8 cellular contexts compared by ENCODE assay signal in genomic region chr7:22452142-22452763, GRCh38. TPM values are rescaled to one million over a fixed set of nuclear protein-coding genes. Genes with fewer than 3 reads are reported as not detected.
A peak's percentile ranks its signal among the peaks of the same experiment; 100 is the strongest.
DNase-seq lines count a peak whose midpoint lies in the region; ATAC-seq, FAIRE-seq and TF ChIP-seq lines count a peak whose summit lies in the region.

No MANE protein-coding gene starts in this region.

- no peak for TF ChIP-seq POLR2A in sigmoid colon (IDR thresholded peaks at IDR 0.05)

- ATAC-seq in right cardiac atrium: peak; percentile 77 to 84

- H3K4me3 ChIP-seq in adipocyte (ENCODE audit: low read length): peak overlapping the region; percentile 70
- peak overlapping the region; percentile 29 for H3K4me3 ChIP-seq in right cardiac atrium (ENCODE audit: low read length)
- H3K4me3 ChIP-seq in sigmoid colon: no peak overlapping the region

- peak overlapping the region in 1 of 2 donors; percentile 56 for H3K4me3 Mint-ChIP-seq in CD14-positive monocyte

- H3K4me1 Mint-ChIP-seq in CD14-positive monocyte: peaks cover 6% of the 10 kb centered on the region

- no peak for DNase-seq in CD14-positive monocyte (ENCODE audit: low spot score)
- peak; percentile 18 for DNase-seq in HTR-8/SVneo (ENCODE audit: insufficient read length, low spot score)
- peak; percentile 48 for DNase-seq in adipocyte (ENCODE audit: low read depth)
- DNase-seq in right cardiac atrium: peak; percentile 55 to 83 (median 81)
- peak; percentile 67 for DNase-seq in putamen (ENCODE audit: low spot score)
- no peak for DNase-seq in effector CD8-positive, alpha-beta T cell (lab: John Stamatoyannopoulos, UW)
- DNase-seq in sigmoid colon: no peak
- no peak for DNase-seq in NOMO-1 treated with dmso at 0.1 percent for 144 hours (lab: John Stamatoyannopoulos, UW; ENCODE audit: unreplicated experiment)

- H3K9me3 ChIP-seq in adipocyte (ENCODE audit: control insufficient read depth, low read length): no peaks in the 10 kb centered on the region
- H3K9me3 ChIP-seq in right cardiac atrium (ENCODE audit: control insufficient read depth, low read length): no peaks in the 10 kb centered on the region
- no peaks in the 10 kb centered on the region for H3K9me3 ChIP-seq in sigmoid colon

- no peaks in the 10 kb centered on the region for H3K36me3 ChIP-seq in adipocyte (ENCODE audit: control insufficient read depth, insufficient read depth, low read length, severe bottlenecking)
- H3K36me3 ChIP-seq in sigmoid colon: no peaks in the 10 kb centered on the region

- H3K9ac ChIP-seq in adipocyte (ENCODE audit: low read length): peak overlapping the region; percentile 27

- H3K4me1 ChIP-seq in adipocyte (ENCODE audit: control insufficient read depth, insufficient read depth, low read length) (peaks cover 6% of the 10 kb centered on the region), right cardiac atrium (ENCODE audit: control insufficient read depth, insufficient read depth, low read length) (peaks cover 2% of the 10 kb centered on the region), sigmoid colon (no peaks in the 10 kb centered on the region)

- H3K27ac Mint-ChIP-seq in CD14-positive monocyte: no peak overlapping the region

- H3K27ac ChIP-seq in right cardiac atrium (ENCODE audit: low read length) (no peak overlapping the region), sigmoid colon (no peak overlapping the region)

- 23% methylated on average over 16 of the region's 16 CpGs for WGBS in right cardiac atrium
- 22 to 23% methylated on average over 16 of the region's 16 CpGs for WGBS in sigmoid colon, 2 donors

- H3K9me3 Mint-ChIP-seq in CD14-positive monocyte: peaks cover 0 to 5% (median 0%) of the 10 kb centered on the region in 7 donors

- FAIRE-seq in HTR-8/SVneo (lab: Jason Lieb, UNC): no peak

- intact Hi-C loops in CD14-positive monocyte (cut with micrococcal nuclease) (no loop called here), right cardiac atrium (cut with DNase I) (no loop called here), sigmoid colon (cut with DNase I) (no loop called here)

- H3K27me3 Mint-ChIP-seq in CD14-positive monocyte (ENCODE audit: low read depth in 3 of 3): peaks cover 21 to 39% (median 26%) of the 10 kb centered on the region in 3 donors

- H3K27me3 ChIP-seq in adipocyte (replicated peaks; ENCODE audit: control insufficient read depth, insufficient read depth, low read length) (no peaks in the 10 kb centered on the region), right cardiac atrium (ENCODE audit: control insufficient read depth, insufficient read depth) (no peaks in the 10 kb centered on the region), sigmoid colon (peaks cover 0 to 4% (median 0%) of the 10 kb centered on the region in 3 donors)

- no peaks in the 10 kb centered on the region for H3K36me3 Mint-ChIP-seq in CD14-positive monocyte

- no peak for TF ChIP-seq EP300 in sigmoid colon (IDR thresholded peaks at IDR 0.05)

- TF ChIP-seq CTCF in CD14-positive monocyte (IDR thresholded peaks at IDR 0.05): peak; percentile 64
- TF ChIP-seq CTCF in sigmoid colon (IDR thresholded peaks at IDR 0.05): peak in 2 of 4 experiments; percentile 16 to 36

RNA-seq across cellular contexts. Expression of gene STEAP1B, which starts 47.7 kb away (rescaled TPM):
- under 1 TPM in 1 of 2 donors, not detected in 1; 0.16 TPM for polyA plus RNA-seq in CD14-positive monocyte
- 1 to 10 TPM in 1 of 4 donors, under 1 TPM in 3; 0.40 to 1.1 (median 0.70) TPM for total RNA-seq in right cardiac atrium
- polyA plus RNA-seq in right cardiac atrium: 0.36 TPM
- total RNA-seq in sigmoid colon: 1 to 10 TPM in 2 of 4 donors, under 1 TPM in 1, not detected in 1; 0.33 to 2.1 (median 1.4) TPM
- polyA plus RNA-seq in sigmoid colon: 1 to 10 TPM in 2 of 3 donors, under 1 TPM in 1; 0.69 to 1.6 (median 1.2) TPM

Comparison
In these comparisons a context has a peak if more than half of its experiments do, and no peak if none do; other contexts are left out.
1. DNase-seq: peak in HTR-8/SVneo (single experiment), adipocyte (single experiment), right cardiac atrium (3 of 3) and putamen (single experiment); none in CD14-positive monocyte (single experiment), effector CD8-positive, alpha-beta T cell (single experiment), sigmoid colon (single experiment) and NOMO-1 treated with dmso at 0.1 percent for 144 hours (single experiment).
2. H3K4me3 ChIP-seq: peak in adipocyte (single experiment) and right cardiac atrium (single experiment); none in sigmoid colon (0 of 4).